27 cellular contexts compared by ENCODE assay signal in the genomic region with DNA sequence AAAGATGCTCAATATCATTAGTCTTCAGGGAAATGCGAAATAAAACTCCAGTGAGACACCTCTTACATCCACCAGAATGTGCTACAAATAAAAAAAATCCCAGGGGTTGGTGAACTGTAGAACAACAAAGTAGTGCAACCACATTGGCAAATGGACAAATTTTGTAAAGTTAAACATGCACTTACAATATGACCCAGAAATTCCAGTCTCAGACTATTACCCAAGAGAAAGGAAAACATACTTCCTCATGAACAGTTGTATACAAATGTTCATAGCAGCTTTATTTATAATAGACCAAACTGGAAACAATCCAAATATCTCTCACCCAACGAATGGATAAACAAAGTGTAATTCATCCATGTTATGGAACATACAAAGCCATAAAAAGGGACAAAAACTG.
"Had no signal": no experiment of that assay in that cellular context is flagged by ENCODE, and none has a peak within 500 bp of the region (broad histone marks: within the 10 kb centered on the region; RNA-seq: fewer than 3 reads in every experiment).

No MANE protein-coding gene starts in this region.

- H2AFZ ChIP-seq: hepatocyte had no signal

- H3K9me3 ChIP-seq: psoas muscle, suprapubic skin had no signal

- H3K4me1 ChIP-seq: left ventricle myocardium inferior, psoas muscle, stomach, suprapubic skin, tibial nerve had no signal

- H3K79me2 ChIP-seq: hepatocyte had no signal

- H3K4me3 ChIP-seq: hepatocyte, left ventricle myocardium inferior, psoas muscle, skin epidermis, stomach, suprapubic skin, tibial nerve had no signal

- H3K27ac ChIP-seq: epithelial cell of prostate, hepatocyte, left ventricle myocardium inferior, psoas muscle, skin epidermis, stomach, suprapubic skin, tibial nerve had no signal

- DNase-seq: activated CD4-positive, alpha-beta T cell treated with anti-CD3 and anti-CD28 coated beads, Interleukin-2, amount 10 ng/mL, durations not matched to agents 24 days and 14 days; activated CD8-positive, alpha-beta memory T cell treated with anti-CD3 and anti-CD28 coated beads, Interleukin-2, amount 10 ng/mL, durations not matched to agents 7 days and 5 days; activated CD8-positive, alpha-beta T cell treated with anti-CD3 and anti-CD28 coated beads for 36 hours; activated gamma-delta T cell; activated naive CD4-positive, alpha-beta T cell treated with anti-CD3 and anti-CD28 coated beads, Interleukin-2, amount 50 U/mL, for 16 hours; activated naive CD8-positive, alpha-beta T cell treated with anti-CD3 and anti-CD28 coated beads, Interleukin-2, amount 50 U/mL, for 24 hours; activated T-cell treated with anti-CD3 and anti-CD28 coated beads for 4 hours; aorta; cortex of kidney; foreskin melanocyte; glutamatergic neuron; immature natural killer cell; kidney glomerular epithelial cell; left ventricle myocardium inferior; naive thymus-derived CD8-positive, alpha-beta T cell; psoas muscle; right cardiac atrium; stimulated activated CD4-positive, alpha-beta T cell treated with anti-CD3 and anti-CD28 coated beads, Interleukin-2, amount 100 ng/mL, for 24 hours; stomach; T-helper 2 cell had no signal

- H3K4me2 ChIP-seq: hepatocyte had no signal

- H3K36me3 ChIP-seq: left ventricle myocardium inferior, stomach, suprapubic skin, tibial nerve had no signal

- H3K27me3 ChIP-seq: hepatocyte, stomach, suprapubic skin, tibial nerve had no signal

- ATAC-seq: activated CD4-positive, CD25-positive, alpha-beta regulatory T cell treated with anti-CD3 and anti-CD28 coated beads, Interleukin-2, amount 50 U/mL, for 24 hours; activated CD8-positive, alpha-beta memory T cell treated with anti-CD3 and anti-CD28 coated beads, Interleukin-2, amount 10 ng/mL, durations not matched to agents 7 days and 5 days; activated CD8-positive, alpha-beta T cell treated with anti-CD3 and anti-CD28 coated beads for 36 hours; activated naive CD8-positive, alpha-beta T cell treated with anti-CD3 and anti-CD28 coated beads, Interleukin-2, amount 50 U/mL, for 24 hours; naive thymus-derived CD8-positive, alpha-beta T cell; psoas muscle; right cardiac atrium; stimulated activated memory B cell treated with anti-CD40 and anti-IgM and Interleukin-4, amounts not matched to agents 10 μg/mL and 1 μg/mL and 100 μg/mL, for 72 hours had no signal
